In the genomic region with DNA sequence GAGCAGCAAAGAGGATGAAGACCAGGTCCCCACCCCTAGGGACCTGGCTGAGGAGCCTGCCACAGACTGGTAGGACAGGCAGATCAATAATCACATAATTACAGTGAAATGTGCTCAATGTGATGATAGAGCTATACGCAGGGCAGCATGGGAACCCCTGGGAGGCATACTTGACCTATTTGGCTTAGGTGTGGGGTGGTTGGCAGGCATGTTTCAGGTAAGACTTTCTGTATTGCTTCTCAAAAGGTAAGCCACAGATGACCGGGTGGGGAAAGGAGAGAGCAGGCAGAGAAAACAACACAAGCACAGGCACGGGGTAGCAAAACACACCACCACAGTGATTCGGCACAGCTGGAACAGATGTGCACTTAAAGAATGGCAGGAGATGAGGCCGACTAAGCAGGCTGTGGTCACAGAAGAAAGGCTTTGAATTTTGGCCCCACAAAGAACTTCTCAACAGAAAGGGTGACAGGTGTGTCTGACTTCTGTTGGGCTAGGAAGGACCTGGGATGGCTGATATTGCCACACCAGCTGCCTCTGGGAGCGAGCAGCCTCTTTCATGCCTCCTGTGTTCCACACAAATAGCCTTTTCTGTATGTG, we compare ENCODE assay signal across 18 cellular contexts.
"Had no signal": no experiment of that assay in that cellular context is flagged by ENCODE, and none has a peak within 500 bp of the region (broad histone marks: within the 10 kb centered on the region; RNA-seq: fewer than 3 reads in every experiment).

No MANE protein-coding gene starts in this region.

- H3K4me3 ChIP-seq: coronary artery, dorsolateral prefrontal cortex, esophagus muscularis mucosa, gastroesophageal sphincter, neural progenitor cell, ovary had no signal

- H3K36me3 ChIP-seq: neural progenitor cell, ovary had no signal

- H3K36me3 Mint-ChIP-seq: natural killer cell had no signal

- H3K9me3 Mint-ChIP-seq: natural killer cell, neural progenitor cell, type B pancreatic cell had no signal

- H3K27ac ChIP-seq: coronary artery, dorsolateral prefrontal cortex, epithelial cell of prostate, esophagus muscularis mucosa, gastroesophageal sphincter, neural progenitor cell, ovary had no signal

- H3K9me3 ChIP-seq: esophagus muscularis mucosa, gastroesophageal sphincter, ovary had no signal

- H3K4me1 ChIP-seq: esophagus muscularis mucosa, gastroesophageal sphincter, neural progenitor cell had no signal

- H3K27ac Mint-ChIP-seq: natural killer cell, neural progenitor cell, type B pancreatic cell had no signal

- DNase-seq: dorsolateral prefrontal cortex; effector CD8-positive, alpha-beta T cell; glutamatergic neuron; islet precursor cell; mammary epithelial cell; natural killer cell; nucleus accumbens; ovary; right cardiac atrium; small intestine; stimulated activated CD4-positive, alpha-beta T cell treated with anti-CD3 and anti-CD28 coated beads, Interleukin-12 subunit alpha, Interleukin-12 subunit beta, amount 100 ng/mL, for 4 hours; stimulated activated naive CD4-positive, alpha-beta T cell treated with Interleukin-2 at 50 U/mL for 16 hours had no signal

- H3K4me3 Mint-ChIP-seq: natural killer cell, neural progenitor cell, type B pancreatic cell had no signal

- H3K9ac ChIP-seq: neural progenitor cell had no signal

- H3K4me1 Mint-ChIP-seq: natural killer cell, neural progenitor cell had no signal

- H3K27me3 ChIP-seq: dorsolateral prefrontal cortex, esophagus muscularis mucosa, gastroesophageal sphincter, neural progenitor cell, ovary had no signal

- H3K27me3 Mint-ChIP-seq: type B pancreatic cell had no signal
